Comparison of ENCODE assay signal across 19 cellular contexts in genomic region chr10:112343056-112343806, GRCh38. TPM values are rescaled to one million over a fixed set of nuclear protein-coding genes. Genes with fewer than 3 reads are reported as not detected.
"Had no signal": no experiment of that assay in that cellular context is flagged by ENCODE, and none has a peak within 500 bp of the region (broad histone marks: within the 10 kb centered on the region; RNA-seq: fewer than 3 reads in every experiment).

No MANE protein-coding gene starts in this region.

- H3K36me3 ChIP-seq: colonic mucosa, lower lobe of right lung, thoracic aorta, upper lobe of left lung had no signal

- DNase-seq: activated CD4-positive, alpha-beta memory T cell treated with anti-CD3 and anti-CD28 coated beads, Interleukin-2, amount 10 ng/mL, durations not matched to agents 7 days and 5 days; activated CD4-positive, alpha-beta T cell treated with anti-CD3 and anti-CD28 coated beads, Interleukin-2, amount 10 ng/mL, durations not matched to agents 24 days and 14 days; activated effector memory CD4-positive, alpha-beta T cell treated with Interleukin-2 at 50 U/mL for 16 hours; activated naive CD4-positive, alpha-beta T cell treated with anti-CD3 and anti-CD28 coated beads for 36 hours; activated T-cell treated with anti-CD3 and anti-CD28 coated beads, Interleukin-2, amount 50 U/mL, for 72 hours; amygdala; colonic mucosa; left colon; lower lobe of right lung; naive thymus-derived CD4-positive, alpha-beta T cell; posterior cingulate gyrus; stimulated activated CD4-positive, alpha-beta T cell treated with anti-CD3 and anti-CD28 coated beads, Interleukin-4, amount 100 ng/mL, for 24 hours; stimulated activated naive CD4-positive, alpha-beta T cell treated with Interleukin-2 at 50 U/mL for 16 hours; T-helper 9 cell had no signal

- H3K27me3 ChIP-seq: colonic mucosa, upper lobe of left lung had no signal

- H3K4me1 ChIP-seq: colonic mucosa, lower lobe of right lung, upper lobe of left lung had no signal

- FAIRE-seq: keratinocyte had no signal

- H3K4me3 ChIP-seq: colonic mucosa, lower lobe of right lung, thoracic aorta, upper lobe of left lung had no signal

- H3K27ac ChIP-seq: colonic mucosa, lower lobe of right lung, thoracic aorta, upper lobe of left lung had no signal

- ATAC-seq: activated CD4-positive, CD25-positive, alpha-beta regulatory T cell treated with anti-CD3 and anti-CD28 coated beads, Interleukin-2, amount 50 U/mL, for 24 hours; activated T-cell treated with anti-CD3 and anti-CD28 coated beads, Interleukin-2, amount 50 U/mL, for 72 hours; left colon; naive thymus-derived CD4-positive, alpha-beta T cell had no signal

- H3K9me3 ChIP-seq: colonic mucosa, lower lobe of right lung, thoracic aorta, upper lobe of left lung had no signal

RNA-seq across cellular contexts. Expression of gene ACSL5, which starts 30.7 kb away (rescaled TPM):
- total RNA-seq: neural crest cell had no signal
